ENCODE assay signal across 3 cellular contexts in the genomic region with DNA sequence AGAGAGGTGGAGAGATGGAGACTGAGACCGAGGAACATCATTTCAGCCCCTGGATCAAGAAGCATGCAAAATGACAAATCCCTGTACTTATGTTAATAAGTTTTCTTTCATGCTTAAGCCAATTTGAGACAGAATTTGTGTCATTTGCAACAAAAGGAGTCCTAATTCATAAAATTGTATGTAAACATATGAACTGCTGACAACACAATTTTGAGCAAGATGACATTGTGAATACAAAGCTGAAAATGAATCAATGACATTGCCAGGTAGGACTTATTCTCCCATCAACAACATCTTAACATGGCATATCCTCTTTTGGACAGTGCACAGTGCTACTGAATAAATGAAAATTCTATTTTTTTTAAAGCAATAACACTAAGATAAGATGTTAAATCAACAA.
TF ChIP-seq lines count a peak whose summit lies in the region.

No MANE protein-coding gene starts in this region.

TF ChIP-seq in HepG2, 621 proteins besides CTCF, POLR2A, EP300 and RAD21:
- TF ChIP-seq MAFF (IDR thresholded peaks at IDR 0.05; ENCODE audit: low read depth, low read length) (peak; percentile 75), ZNF552 (CRISPR knock-in tag; IDR thresholded peaks at IDR 0.05; ENCODE audit: borderline replicate concordance) (no peak), MAFK (conservative IDR thresholded peaks at IDR 0.05 in 1 of 2, IDR thresholded peaks at IDR 0.05 in 1 of 2; ENCODE audit: low read length in 2 of 2) (peak; percentile 72 to 83; a peak in 3 of 4 replicates)

TF ChIP-seq in GM23338, 12 proteins besides CTCF, POLR2A, EP300 and RAD21 (continues in another document):
- TF ChIP-seq ZNF114 (CRISPR knock-in tag; IDR thresholded peaks at IDR 0.05): no peak
- no peak for TF ChIP-seq EZH2 (IDR thresholded peaks at IDR 0.05; ENCODE audit: low read depth, unreplicated experiment)
- TF ChIP-seq, protein P1, sequence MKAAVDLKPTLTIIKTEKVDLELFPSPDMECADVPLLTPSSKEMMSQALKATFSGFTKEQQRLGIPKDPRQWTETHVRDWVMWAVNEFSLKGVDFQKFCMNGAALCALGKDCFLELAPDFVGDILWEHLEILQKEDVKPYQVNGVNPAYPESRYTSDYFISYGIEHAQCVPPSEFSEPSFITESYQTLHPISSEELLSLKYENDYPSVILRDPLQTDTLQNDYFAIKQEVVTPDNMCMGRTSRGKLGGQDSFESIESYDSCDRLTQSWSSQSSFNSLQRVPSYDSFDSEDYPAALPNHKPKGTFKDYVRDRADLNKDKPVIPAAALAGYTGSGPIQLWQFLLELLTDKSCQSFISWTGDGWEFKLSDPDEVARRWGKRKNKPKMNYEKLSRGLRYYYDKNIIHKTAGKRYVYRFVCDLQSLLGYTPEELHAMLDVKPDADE (IDR thresholded peaks at IDR 0.05): no peak
- no peak for TF ChIP-seq POLR2AphosphoS5 (IDR thresholded peaks at IDR 0.05; ENCODE audit: low read depth)
- no peak for TF ChIP-seq REST (IDR thresholded peaks at IDR 0.05; ENCODE audit: unreplicated experiment)
- TF ChIP-seq STAT1 (IDR thresholded peaks at IDR 0.05; ENCODE audit: unreplicated experiment): no peak
- no peak for TF ChIP-seq ZNF331 (CRISPR knock-in tag; IDR thresholded peaks at IDR 0.05; ENCODE audit: low read depth)
- TF ChIP-seq CREB1 (CRISPR knock-in tag; IDR thresholded peaks at IDR 0.05; ENCODE audit: low read depth): no peak

TF ChIP-seq in K562, 482 proteins besides CTCF, POLR2A, EP300 and RAD21:
- no peak for TF ChIP-seq KLF13 (tag; IDR thresholded peaks at IDR 0.05; ENCODE audit: borderline replicate concordance, low read depth)
- TF ChIP-seq HMGN3 (IDR thresholded peaks at IDR 0.05; ENCODE audit: borderline replicate concordance, extremely low read depth, insufficient read length, low read depth, low read length): no peak
- TF ChIP-seq RAD51 (IDR thresholded peaks at IDR 0.05; ENCODE audit: borderline replicate concordance, low read depth): no peak
- TF ChIP-seq YY1 (IDR thresholded peaks at IDR 0.05; ENCODE audit: borderline replicate concordance in 1 of 3, control insufficient read depth in 1 of 3, extremely low read depth in 1 of 3, insufficient read depth in 3 of 3, insufficient read length in 1 of 3, insufficient replicate concordance in 2 of 3, low read depth in 1 of 3, low read length in 2 of 3): no peak
- peak; percentile 49; the same call in 1 of the 2 replicates for TF ChIP-seq ZNF316 (IDR thresholded peaks at IDR 0.05)
- TF ChIP-seq C11orf30 (IDR thresholded peaks at IDR 0.05; ENCODE audit: low read depth): peak; percentile 22; the same call in 1 of the 2 replicates
- no peak for TF ChIP-seq MXI1 (IDR thresholded peaks at IDR 0.05; ENCODE audit: low read depth, low read length)
- no peak for TF ChIP-seq HNRNPUL1 (IDR thresholded peaks at IDR 0.05; ENCODE audit: low read length)
- TF ChIP-seq MAFF (IDR thresholded peaks at IDR 0.05; ENCODE audit: low read length): peak; percentile 17; the same call in 1 of the 2 replicates
